ENCODE assay signal across 18 cellular contexts in the genomic region with DNA sequence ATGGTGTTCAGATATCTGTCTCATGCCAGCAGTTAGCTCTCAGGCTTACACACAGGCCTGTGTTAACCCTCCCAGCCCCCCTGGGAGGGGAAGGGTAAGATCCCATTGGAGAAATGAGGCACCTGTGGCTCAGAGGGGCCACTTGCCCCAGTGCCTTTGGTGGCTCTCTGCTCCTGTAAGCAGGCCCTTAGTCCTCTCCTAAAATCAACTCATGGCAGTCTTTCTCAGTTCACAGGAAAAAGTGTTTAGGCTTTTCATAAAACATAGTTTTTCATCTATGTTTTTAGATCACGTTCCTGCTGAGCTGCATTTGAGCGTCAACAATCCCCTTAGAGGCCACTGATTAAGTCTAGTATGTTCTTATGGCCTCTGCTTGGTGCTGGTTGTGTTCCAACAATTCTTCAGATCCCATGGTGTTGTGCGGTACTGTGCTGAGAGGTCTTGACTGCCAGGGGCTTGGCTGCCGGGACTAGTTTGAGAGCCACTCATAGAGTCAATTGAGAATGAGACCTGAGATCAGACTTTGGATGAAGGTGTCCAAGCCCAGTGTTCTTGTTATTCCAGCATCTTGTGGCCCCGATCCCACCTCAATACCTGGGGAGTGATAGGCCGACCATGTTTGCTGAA. TPM values are rescaled to one million over a fixed set of nuclear protein-coding genes. Genes with fewer than 3 reads are reported as not detected.
"Had no signal": no experiment of that assay in that cellular context is flagged by ENCODE, and none has a peak within 500 bp of the region (broad histone marks: within the 10 kb centered on the region; RNA-seq: fewer than 3 reads in every experiment).

No MANE protein-coding gene starts in this region.

- H3K4me1 Mint-ChIP-seq: activated T-helper 17 cell treated with anti-CD3 and anti-CD28 coated beads, Interleukin-2, amount 50 U/mL, for 72 hours had no signal

- H3K4me3 ChIP-seq: adrenal gland, ascending aorta, dorsolateral prefrontal cortex, heart left ventricle, prostate gland had no signal

- DNase-seq: activated CD4-positive, alpha-beta T cell treated with anti-CD3 and anti-CD28 coated beads for 1 hour; activated T-cell treated with anti-CD3 and anti-CD28 coated beads, Interleukin-2, amount 50 U/mL, for 1 hour; adrenal gland; central memory CD4-positive, alpha-beta T cell; dorsolateral prefrontal cortex; islet precursor cell; left cardiac atrium; naive thymus-derived CD8-positive, alpha-beta T cell; stimulated activated CD4-positive, alpha-beta T cell treated with anti-CD3 and anti-CD28 coated beads, Interleukin-4, amount 100 ng/mL, for 1 hour; stimulated activated naive CD8-positive, alpha-beta T cell treated with anti-CD3 and anti-CD28 coated beads, Interleukin-15, Interleukin-2, amounts not matched to agents 100 U/mL and 50 U/mL, for 24 hours; T-helper 1 cell; T-helper 9 cell had no signal

- H3K27ac Mint-ChIP-seq: activated naive CD8-positive, alpha-beta T cell; activated T-helper 17 cell treated with anti-CD3 and anti-CD28 coated beads, Interleukin-2, amount 50 U/mL, for 72 hours; naive thymus-derived CD8-positive, alpha-beta T cell had no signal

- H3K4me3 Mint-ChIP-seq: activated naive CD8-positive, alpha-beta T cell; activated T-helper 17 cell treated with anti-CD3 and anti-CD28 coated beads, Interleukin-2, amount 50 U/mL, for 72 hours; naive thymus-derived CD8-positive, alpha-beta T cell had no signal

- H3K27me3 Mint-ChIP-seq: activated naive CD8-positive, alpha-beta T cell; activated T-helper 17 cell treated with anti-CD3 and anti-CD28 coated beads, Interleukin-2, amount 50 U/mL, for 72 hours; naive thymus-derived CD8-positive, alpha-beta T cell had no signal

- H3K4me1 ChIP-seq: ascending aorta, prostate gland had no signal

- H3K9me3 ChIP-seq: adrenal gland, ascending aorta, heart left ventricle, prostate gland had no signal

- H3K27me3 ChIP-seq: adrenal gland, ascending aorta, dorsolateral prefrontal cortex, heart left ventricle had no signal

- H3K9me3 Mint-ChIP-seq: activated T-helper 17 cell treated with anti-CD3 and anti-CD28 coated beads, Interleukin-2, amount 50 U/mL, for 72 hours; naive thymus-derived CD8-positive, alpha-beta T cell had no signal

- H3K27ac ChIP-seq: ascending aorta, epithelial cell of prostate, heart left ventricle, prostate gland had no signal

- ATAC-seq: activated T-helper 17 cell treated with anti-CD3 and anti-CD28 coated beads, Interleukin-2, amount 50 U/mL, for 72 hours; heart left ventricle; left cardiac atrium; naive thymus-derived CD8-positive, alpha-beta T cell; stimulated activated naive CD8-positive, alpha-beta T cell treated with anti-CD3 and anti-CD28 coated beads, Interleukin-15, Interleukin-2, amounts not matched to agents 100 U/mL and 50 U/mL, for 24 hours had no signal

RNA-seq across cellular contexts. Expression of a gene that starts 26.6 kb away (rescaled TPM):
- total RNA-seq: ascending aorta; naive thymus-derived CD8-positive, alpha-beta T cell had no signal
- polyA plus RNA-seq: naive thymus-derived CD8-positive, alpha-beta T cell had no signal
